ENCODE assay signal across 8 cellular contexts in the genomic region with DNA sequence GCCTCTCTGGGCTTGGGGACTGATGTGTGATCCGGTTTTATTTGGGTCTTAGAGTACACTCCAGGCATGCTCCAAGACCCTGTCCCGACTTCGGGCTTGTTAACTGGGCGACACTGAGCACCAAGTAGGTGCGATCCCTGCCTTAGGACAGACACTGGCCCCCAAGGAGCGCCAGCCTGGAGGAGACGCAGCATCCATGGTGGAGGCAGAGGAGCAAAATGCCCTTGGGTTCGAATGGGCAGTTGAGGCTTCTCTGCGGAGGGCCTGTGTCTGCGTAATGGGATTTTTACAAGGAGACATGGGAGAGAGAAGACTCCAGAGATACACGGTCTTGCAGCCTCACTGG. TPM values are rescaled to one million over a fixed set of nuclear protein-coding genes. Genes with fewer than 3 reads are reported as not detected.
DNase-seq lines count a peak whose midpoint lies in the region; ATAC-seq and TF ChIP-seq lines count a peak whose summit lies in the region.

No MANE protein-coding gene starts in this region.

- H3K27me3 ChIP-seq in fibroblast of lung (ENCODE audit: control insufficient read depth, insufficient read depth, low read length) = peaks cover 9% of the 10 kb centered on the region

- H3K4me1 ChIP-seq in ES-I3 (ENCODE audit: insufficient read depth, low read length) (peaks cover 68% of the 10 kb centered on the region), fibroblast of lung (ENCODE audit: control insufficient read depth, extremely low read depth, insufficient read depth, low read length) (peaks cover 8% of the 10 kb centered on the region)

- peak overlapping the region; percentile 80 for H3K4me2 ChIP-seq in fibroblast of lung (ENCODE audit: extremely low read depth, insufficient read depth, low read length)

- H4K20me1 ChIP-seq in fibroblast of lung (ENCODE audit: control insufficient read depth, extremely low read depth, insufficient read depth, low read length) = no peaks in the 10 kb centered on the region

- H3K4me3 ChIP-seq in SK-N-MC = no peak overlapping the region; the same call in 1 of the 2 replicates
- peak overlapping the region; percentile 1 to 72 (median 62) for H3K4me3 ChIP-seq in fibroblast of lung (replicated peaks in 1 of 4; ENCODE audit: control extremely low read depth in 1 of 4, insufficient read depth in 1 of 4, low read depth in 3 of 4, low read length in 4 of 4)
- H3K4me3 ChIP-seq in retinal pigment epithelial cell (ENCODE audit: low read length) = peak overlapping the region; percentile 49

- TF ChIP-seq CTCF in fibroblast of lung (conservative IDR thresholded peaks at IDR 0.05 in 1 of 2, IDR thresholded peaks at IDR 0.05 in 1 of 2; ENCODE audit: low read depth in 1 of 2, low read length in 2 of 2) (no peak), retinal pigment epithelial cell (conservative IDR thresholded peaks at IDR 0.05; ENCODE audit: low read depth, low read length) (no peak)

- peak overlapping the region; percentile 41 for H2AFZ ChIP-seq in fibroblast of lung (ENCODE audit: low read length)

- H3K36me3 ChIP-seq in ES-I3 (ENCODE audit: insufficient read depth, low read length) (no peaks in the 10 kb centered on the region; the same call in 1 of the 2 replicates), SK-N-MC (ENCODE audit: insufficient read depth, low read length) (peaks cover 16% of the 10 kb centered on the region; the same call in 1 of the 2 replicates), fibroblast of lung (ENCODE audit: control insufficient read depth, insufficient read depth, low read length) (peaks cover 2% of the 10 kb centered on the region)

- H3K27ac ChIP-seq in SK-N-MC (peak overlapping the region; percentile 63), fibroblast of lung (ENCODE audit: insufficient read depth, low read length) (peak overlapping the region; percentile 89)

- no peak for ATAC-seq in GM21360 (IDR thresholded peaks at IDR 0.05; ENCODE audit: unreplicated experiment)

- H3K9ac ChIP-seq in ES-I3 (ENCODE audit: low read depth, low read length) = peak overlapping the region; percentile 83
- H3K9ac ChIP-seq in SK-N-MC (ENCODE audit: insufficient read length) = no peak overlapping the region
- H3K9ac ChIP-seq in fibroblast of lung (ENCODE audit: insufficient read depth, low read length) = no peak overlapping the region

- peaks cover 36% of the 10 kb centered on the region for H3K79me2 ChIP-seq in fibroblast of lung (ENCODE audit: control insufficient read depth, insufficient read depth, low read length)

- DNase-seq in SK-N-MC (ENCODE audit: low read depth, low spot score) (no peak), fibroblast of lung (ENCODE audit: low read depth in 2 of 2) (no peak), retinal pigment epithelial cell (ENCODE audit: low read depth) (no peak), H4 (ENCODE audit: low spot score) (no peak), germinal center (ENCODE audit: low spot score) (no peak), kidney tubule cell (ENCODE audit: low spot score) (no peak)

- H3K9me3 ChIP-seq in ES-I3 (ENCODE audit: control insufficient read depth, insufficient read depth, low read length) = no peaks in the 10 kb centered on the region
- no peaks in the 10 kb centered on the region for H3K9me3 ChIP-seq in SK-N-MC (ENCODE audit: low read depth, low read length)
- H3K9me3 ChIP-seq in fibroblast of lung (ENCODE audit: control insufficient read depth, insufficient read depth, low read depth, low read length) = no peaks in the 10 kb centered on the region

RNA-seq across cellular contexts. Expression of a gene that starts 0.6 kb away (rescaled TPM):
- 51.9 and 61.9 TPM in 2 replicates for total RNA-seq in fibroblast of lung
- 23.6 and 25.7 TPM in 2 replicates for polyA plus RNA-seq in fibroblast of lung
- 30.3 and 32.5 TPM in 2 replicates for polyA plus RNA-seq in fibroblast of lung (2012)
- polyA minus RNA-seq in fibroblast of lung (ENCODE audit: low replicate concordance) = 61.3 and 93.7 TPM in 2 replicates
- total RNA-seq in H4 (2014; rRNA removed; shearing (Covaris generic)) = 25.9 and 40.9 TPM in 2 replicates

RNA-seq across cellular contexts. Expression of a gene that starts 14.3 kb away (rescaled TPM):
- not detected in 2 replicates for total RNA-seq in fibroblast of lung
- polyA plus RNA-seq in fibroblast of lung = not detected in 2 replicates
- polyA plus RNA-seq in fibroblast of lung (2012) = not detected in 2 replicates
- not detected in 2 replicates for polyA minus RNA-seq in fibroblast of lung (ENCODE audit: low replicate concordance)
- total RNA-seq in H4 (2014; rRNA removed; shearing (Covaris generic)) = not detected in 2 replicates

RNA-seq across cellular contexts. Expression of a gene that starts 42.8 kb away (rescaled TPM):
- total RNA-seq in fibroblast of lung = 1.8 and 5.4 TPM in 2 replicates
- polyA plus RNA-seq in fibroblast of lung = 0.46 and 0.84 TPM in 2 replicates
- polyA plus RNA-seq in fibroblast of lung (2012) = 0.71 and 0.89 TPM in 2 replicates
- not detected in 2 replicates for polyA minus RNA-seq in fibroblast of lung (ENCODE audit: low replicate concordance)
- total RNA-seq in H4 (2014; rRNA removed; shearing (Covaris generic)) = 0.06 TPM in 1 of 2 replicates, not detected in the other
